Comparison of ENCODE assay signal across 9 cellular contexts in genomic region chr6:136922680-136922996, GRCh38. TPM values are rescaled to one million over a fixed set of nuclear protein-coding genes. Genes with fewer than 3 reads are reported as not detected.
DNase-seq lines count a peak whose midpoint lies in the region; ATAC-seq and TF ChIP-seq lines count a peak whose summit lies in the region.
"Had no signal": no experiment of that assay in that cellular context is flagged by ENCODE, and none has a peak within 500 bp of the region (broad histone marks: within the 10 kb centered on the region; RNA-seq: fewer than 3 reads in every experiment).

No MANE protein-coding gene starts in this region.

- no peak for TF ChIP-seq EP300 in transverse colon (IDR thresholded peaks at IDR 0.05; ENCODE audit: low read depth)

- in situ Hi-C loops in transverse colon (cut with MboI; ENCODE audit: low pct_ligation_motif_present in 1 of 4, low pct_unique_long_range_greater_than_20kb in 1 of 4, low sequenced_read_pairs in 3 of 4): no loop called here

- no peak overlapping the region for H3K9ac ChIP-seq in adipocyte (ENCODE audit: low read length)

- POLR2A ChIA-PET in HEK293T (lab: Yijun Ruan, JAX): interaction anchor here (1.2 kb wide), 1 partner anchor 20 kb away, joined by 4 read pairs; no protein-coding TSS in a partner anchor

- H3K4me1 ChIP-seq in heart right ventricle (peaks cover 0 to 38% (median 33%) of the 10 kb centered on the region in 9 donors), adipocyte (ENCODE audit: control insufficient read depth, insufficient read depth, low read length) (peaks cover 16% of the 10 kb centered on the region), transverse colon (peaks cover 15 to 34% (median 30%) of the 10 kb centered on the region in 4 donors)

- no peak overlapping the region for H3K27ac ChIP-seq in heart right ventricle
- no peak overlapping the region for H3K27ac ChIP-seq in transverse colon

- ATAC-seq in heart right ventricle (peak in 2 of 8 donors; percentile 6 to 13), left ventricle myocardium superior (no peak), HG03196 (IDR thresholded peaks at IDR 0.05; ENCODE audit: unreplicated experiment) (no peak)

- H3K9me3 ChIP-seq in heart right ventricle: no peaks in the 10 kb centered on the region
- no peaks in the 10 kb centered on the region for H3K9me3 ChIP-seq in adipocyte (ENCODE audit: control insufficient read depth, low read length)
- no peaks in the 10 kb centered on the region for H3K9me3 ChIP-seq in transverse colon

- CTCF ChIA-PET in HEK293T (lab: Yijun Ruan, JAX): no interaction called here

- no peak for DNase-seq in heart right ventricle
- no peak for DNase-seq in left ventricle myocardium superior
- no peak for DNase-seq in adipocyte (ENCODE audit: low read depth)
- no peak for DNase-seq in lower leg skin (ENCODE audit: low spot score in 2 of 2)
- DNase-seq in transverse colon: no peak
- DNase-seq in LoVo (ENCODE audit: low spot score): no peak
- no peak for DNase-seq in HEK293T (ENCODE audit: extremely low spot score)

- peak overlapping the region; percentile 36 to 59 (median 52) for H3K4me3 ChIP-seq in heart right ventricle
- peak overlapping the region; percentile 71 for H3K4me3 ChIP-seq in adipocyte (ENCODE audit: low read length)
- H3K4me3 ChIP-seq in lower leg skin (ENCODE audit: low read depth, poor library complexity, severe bottlenecking): peak overlapping the region; percentile 11
- H3K4me3 ChIP-seq in transverse colon: peak overlapping the region in 3 of 4 donors; percentile 20 to 70 (median 52)

- H3K27me3 ChIP-seq in heart right ventricle (peaks cover 16 to 79% (median 57%) of the 10 kb centered on the region in 7 donors), adipocyte (replicated peaks; ENCODE audit: control insufficient read depth, insufficient read depth, low read length) (peaks cover 25% of the 10 kb centered on the region), transverse colon (peaks cover 61% of the 10 kb centered on the region)

- WGBS in heart right ventricle, 2 donors: 1 to 2% methylated on average over 29 of the region's 29 CpGs
- 0 to 2% methylated on average over 1 to 9 of the region's 29 CpGs for WGBS in lower leg skin, 2 donors
- WGBS in transverse colon (ENCODE audit: low coverage in 1 of 2), 2 donors: 5% methylated on average over 26 of the region's 29 CpGs; no CpG with 5 or more reads in 1 of the 2 donors

- H3K36me3 ChIP-seq in heart right ventricle: no peaks in the 10 kb centered on the region
- H3K36me3 ChIP-seq in adipocyte (ENCODE audit: control insufficient read depth, insufficient read depth, low read length, severe bottlenecking): no peaks in the 10 kb centered on the region
- no peaks in the 10 kb centered on the region for H3K36me3 ChIP-seq in transverse colon

- TF ChIP-seq CTCF in heart right ventricle (IDR thresholded peaks at IDR 0.05) (no peak), lower leg skin (IDR thresholded peaks at IDR 0.05) (no peak), transverse colon (IDR thresholded peaks at IDR 0.05) (no peak)

- intact Hi-C loops in heart right ventricle (cut with DNase I): no loop called here
- intact Hi-C loops in left ventricle myocardium superior (cut with micrococcal nuclease): no loop called here
- intact Hi-C loops in lower leg skin (cut with DNase I; ENCODE audit: low total_unique reads): no loop called here
- intact Hi-C loops in transverse colon (cut with DNase I; ENCODE audit: low total_unique reads): no loop called here

- TF ChIP-seq POLR2A in lower leg skin (IDR thresholded peaks at IDR 0.05) (no peak), transverse colon (IDR thresholded peaks at IDR 0.05) (no peak)

TF ChIP-seq in HEK293T, 16 proteins besides CTCF, POLR2A, EP300 and RAD21:
- no peak for TF ChIP-seq NFRKB (IDR thresholded peaks at IDR 0.05)
- no peak for TF ChIP-seq L3MBTL2 (conservative IDR thresholded peaks at IDR 0.05)
- no peak for TF ChIP-seq FOXM1 (IDR thresholded peaks at IDR 0.05; ENCODE audit: borderline replicate concordance)
- TF ChIP-seq LEF1 (IDR thresholded peaks at IDR 0.05; ENCODE audit: borderline replicate concordance): no peak
- no peak for TF ChIP-seq FOXA1 (IDR thresholded peaks at IDR 0.05)
- TF ChIP-seq BHLHE40 (IDR thresholded peaks at IDR 0.05; ENCODE audit: borderline replicate concordance): no peak
- no peak for TF ChIP-seq FOXK2 (IDR thresholded peaks at IDR 0.05)
- TF ChIP-seq TARDBP (IDR thresholded peaks at IDR 0.05): no peak
- TF ChIP-seq PKNOX1 (IDR thresholded peaks at IDR 0.05): no peak
- no peak for TF ChIP-seq ELF4 (IDR thresholded peaks at IDR 0.05)
- TF ChIP-seq SP1 (IDR thresholded peaks at IDR 0.05): no peak
- TF ChIP-seq SUZ12 (IDR thresholded peaks at IDR 0.05): no peak
- TF ChIP-seq ARNT (IDR thresholded peaks at IDR 0.05): no peak
- TF ChIP-seq HDGF (IDR thresholded peaks at IDR 0.05; ENCODE audit: borderline replicate concordance): no peak
- TF ChIP-seq ZNF384 (IDR thresholded peaks at IDR 0.05): no peak
- TF ChIP-seq CTBP1 (IDR thresholded peaks at IDR 0.05; ENCODE audit: borderline replicate concordance): no peak

RNA-seq across cellular contexts. Expression of gene SLC35D3, which starts 0.5 kb away (rescaled TPM):
- not detected for total RNA-seq in heart right ventricle
- polyA plus RNA-seq in heart right ventricle: under 1 TPM in 1 of 2 donors, not detected in 1; 0.04 TPM
- total RNA-seq in left ventricle myocardium superior: not detected
- under 1 TPM in 1 of 4 donors, not detected in 3; 0.10 TPM for total RNA-seq in lower leg skin
- not detected for total RNA-seq in transverse colon
- total RNA-seq: LHCN-M2 had no signal

Comparison
In these comparisons a context has a peak if more than half of its experiments do, and no peak if none do; other contexts are left out.
1. H3K4me3 ChIP-seq: peak in every context shown above with its lines; median percentile 71 in adipocyte; 52 in heart right ventricle; 52 in transverse colon; 11 in lower leg skin.